8 cellular contexts compared by ENCODE assay signal in the genomic region with DNA sequence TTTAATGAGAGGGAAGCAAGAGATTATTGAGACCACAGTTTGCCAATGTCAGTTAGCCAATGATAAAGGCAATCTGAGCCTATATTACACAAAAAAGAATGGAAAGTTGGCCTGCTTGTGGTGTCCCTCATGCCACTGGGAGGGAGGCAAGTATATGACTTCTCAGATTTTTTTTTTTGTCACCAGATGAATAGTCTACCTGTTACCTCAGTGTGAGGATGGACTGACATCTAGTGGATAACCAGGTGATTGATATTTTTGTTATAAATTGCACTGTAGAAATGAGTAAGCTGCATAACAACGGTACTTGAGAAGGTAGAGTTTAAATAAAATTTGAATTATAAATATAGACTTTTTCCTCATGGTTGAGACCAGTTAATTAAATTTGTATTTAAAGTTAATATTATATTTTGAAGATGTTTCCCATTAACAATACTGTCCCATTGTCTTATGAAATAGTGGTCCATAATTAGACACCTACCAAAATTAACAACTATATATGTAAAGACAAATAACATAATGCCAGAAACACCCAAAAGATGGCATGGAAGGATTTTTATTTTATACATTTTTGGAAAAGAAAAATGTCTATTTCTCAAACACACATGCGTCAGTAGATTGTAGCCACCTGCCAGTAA.
DNase-seq lines count a peak whose midpoint lies in the region; ATAC-seq and TF ChIP-seq lines count a peak whose summit lies in the region.

No MANE protein-coding gene starts in this region.

- no peaks in the 10 kb centered on the region for H3K79me2 ChIP-seq in Karpas-422 (ENCODE audit: low read length)

- H3K27ac ChIP-seq in Karpas-422 (ENCODE audit: low read length) (no peak overlapping the region), lower lobe of right lung (no peak overlapping the region)

- H3K4me2 ChIP-seq in Karpas-422 (ENCODE audit: low read depth, low read length, poor library complexity, severe bottlenecking): no peak overlapping the region

- H3K27me3 ChIP-seq in Karpas-422 (ENCODE audit: low read length) (no peaks in the 10 kb centered on the region), lower lobe of right lung (ENCODE audit: low read depth) (no peaks in the 10 kb centered on the region)

- H3K9ac ChIP-seq in Karpas-422 (ENCODE audit: low read length): no peak overlapping the region

- H3K4me3 ChIP-seq in Karpas-422 (ENCODE audit: low read length): no peak overlapping the region
- no peak overlapping the region for H3K4me3 ChIP-seq in lower lobe of right lung

- TF ChIP-seq CTCF in lower lobe of right lung (IDR thresholded peaks at IDR 0.05): peak; percentile 51

- ATAC-seq in GM21447 (IDR thresholded peaks at IDR 0.05; ENCODE audit: unreplicated experiment) (peak; percentile 47), lower lobe of right lung (peak; percentile 64 to 76), GM21786 (IDR thresholded peaks at IDR 0.05; ENCODE audit: unreplicated experiment) (no peak)

- DNase-seq in ELR (ENCODE audit: low read depth) (peak; percentile 70), Karpas-422 (peak; percentile 71), brain pericyte (ENCODE audit: low read depth, low spot score) (peak; percentile 5), lower lobe of right lung (no peak), NCI-H187 (lab: John Stamatoyannopoulos, UW) (no peak), inferior parietal cortex (ENCODE audit: extremely low spot score) (no peak)

- H2AFZ ChIP-seq in Karpas-422 (ENCODE audit: low read length): no peak overlapping the region

- H4K20me1 ChIP-seq in Karpas-422 (ENCODE audit: insufficient read depth, low read depth, low read length): no peaks in the 10 kb centered on the region

- H3K4me1 ChIP-seq in Karpas-422 (ENCODE audit: low read length) (no peaks in the 10 kb centered on the region), lower lobe of right lung (no peaks in the 10 kb centered on the region)

- intact Hi-C loops in lower lobe of right lung (cut with DNase I): loop anchor here (10.0 kb wide), 1 partner anchor 357 kb away; no protein-coding TSS in a partner anchor

- no peaks in the 10 kb centered on the region for H3K9me3 ChIP-seq in Karpas-422 (ENCODE audit: low read length)
- H3K9me3 ChIP-seq in lower lobe of right lung: no peaks in the 10 kb centered on the region

- H3K36me3 ChIP-seq in Karpas-422 (ENCODE audit: insufficient read depth, low read length) (no peaks in the 10 kb centered on the region), lower lobe of right lung (no peaks in the 10 kb centered on the region)

- H3K9me2 ChIP-seq in Karpas-422 (replicated peaks; ENCODE audit: insufficient read depth, low read length): no peaks in the 10 kb centered on the region

Comparison
In these comparisons a context has a peak if more than half of its experiments do, and no peak if none do; other contexts are left out.
1. DNase-seq: peak in ELR (single experiment), Karpas-422 (single experiment) and brain pericyte (single experiment); none in lower lobe of right lung (single experiment), NCI-H187 (0 of 2) and inferior parietal cortex (single experiment).